In the genomic region with DNA sequence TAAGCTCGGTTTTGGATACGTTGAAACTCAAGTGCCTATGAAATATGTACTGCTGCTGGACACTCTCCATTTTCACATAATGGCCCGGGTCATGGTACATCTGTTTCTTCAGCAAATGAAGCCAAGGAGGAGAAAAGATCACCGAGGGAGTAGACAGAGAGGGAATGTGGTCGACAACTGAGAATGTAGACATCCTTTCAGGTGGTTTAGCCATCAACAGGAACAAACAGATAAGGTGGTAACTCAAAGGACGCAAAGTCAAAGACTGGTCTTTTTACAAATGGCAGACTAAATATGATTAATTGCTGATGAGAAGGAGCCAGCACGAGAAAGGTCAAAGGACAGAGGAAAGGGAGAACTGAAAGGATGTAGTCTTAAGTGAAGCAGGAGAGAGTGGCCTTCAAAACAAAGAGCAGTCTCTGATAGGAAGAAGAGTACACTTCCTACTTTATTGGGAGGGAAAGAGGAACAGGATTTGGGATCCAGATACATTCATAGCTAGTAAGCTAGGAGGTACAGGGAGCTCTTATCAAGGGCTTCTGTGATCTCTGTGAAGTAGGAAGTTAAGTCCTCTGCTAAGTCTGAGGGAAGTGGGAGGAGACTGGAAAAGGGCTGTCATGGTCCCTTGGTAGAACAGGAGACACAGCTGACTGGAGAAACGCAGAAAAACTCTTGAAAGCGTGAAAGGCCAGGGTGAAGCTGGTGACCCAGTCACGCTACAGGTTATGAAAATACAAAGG, we compare ENCODE assay signal across 11 cellular contexts. TPM values are rescaled to one million over a fixed set of nuclear protein-coding genes. Genes with fewer than 3 reads are reported as not detected.
A peak's percentile ranks its signal among the peaks of the same experiment; 100 is the strongest.
DNase-seq lines count a peak whose midpoint lies in the region; ATAC-seq and TF ChIP-seq lines count a peak whose summit lies in the region.
"Had no signal": no experiment of that assay in that cellular context is flagged by ENCODE, and none has a peak within 500 bp of the region (broad histone marks: within the 10 kb centered on the region; RNA-seq: fewer than 3 reads in every experiment).

No MANE protein-coding gene starts in this region.

- peaks cover 0 to 6% (median 0%) of the 10 kb centered on the region in 3 donors for H3K27me3 Mint-ChIP-seq in immature natural killer cell (ENCODE audit: low read depth in 3 of 3)
- no peaks in the 10 kb centered on the region for H3K27me3 Mint-ChIP-seq in HFFc6 (ENCODE audit: insufficient read depth)

- WGBS in suprapubic skin = 85% methylated on average over 10 of the region's 10 CpGs

- no peaks in the 10 kb centered on the region for H3K4me1 ChIP-seq in suprapubic skin

- H3K36me3 ChIP-seq in suprapubic skin = peaks cover 84% of the 10 kb centered on the region

- no peak for TF ChIP-seq EP300 in suprapubic skin (IDR thresholded peaks at IDR 0.05)

- ATAC-seq in GM18861 (IDR thresholded peaks at IDR 0.05; ENCODE audit: unreplicated experiment) = peak; percentile 79
- peak; percentile 71 for ATAC-seq in GM21717 (IDR thresholded peaks at IDR 0.05; ENCODE audit: unreplicated experiment)
- ATAC-seq in HG03520 (IDR thresholded peaks at IDR 0.05; ENCODE audit: unreplicated experiment) = peak; percentile 57

- no peak overlapping the region for H3K4me3 ChIP-seq in suprapubic skin

- H3K27ac Mint-ChIP-seq in immature natural killer cell = peak overlapping the region; percentile 65 to 85 (median 74)
- no peak overlapping the region for H3K27ac Mint-ChIP-seq in HFFc6

- peak overlapping the region in 3 of 5 donors; percentile 8 to 31 (median 28) for H3K4me3 Mint-ChIP-seq in immature natural killer cell
- H3K4me3 Mint-ChIP-seq in HFFc6 = no peak overlapping the region

- H3K27ac ChIP-seq in suprapubic skin = no peak overlapping the region

- TF ChIP-seq CTCF in suprapubic skin (IDR thresholded peaks at IDR 0.05) (no peak), HFFc6 (IDR thresholded peaks at IDR 0.05) (no peak)

- H3K4me1 Mint-ChIP-seq in immature natural killer cell (peaks cover 21 to 22% of the 10 kb centered on the region in 2 donors), HFFc6 (ENCODE audit: low read depth) (peaks cover 7% of the 10 kb centered on the region)

- H3K36me3 Mint-ChIP-seq in immature natural killer cell = peaks cover 21 to 49% (median 35%) of the 10 kb centered on the region in 3 donors
- H3K36me3 Mint-ChIP-seq in HFFc6 (ENCODE audit: low read depth) = peaks cover 14% of the 10 kb centered on the region

- DNase-seq in immature natural killer cell (peak in 1 of 3 donors; percentile 11), suprapubic skin (ENCODE audit: low spot score in 2 of 2) (no peak), HFFc6 (no peak), SHP77 (lab: John Stamatoyannopoulos, UW) (no peak), 8988T (no peak)
- DNase-seq: activated CD4-positive, alpha-beta T cell treated with anti-CD3 and anti-CD28 coated beads, Interleukin-2, amount 50 U/mL, for 48 hours; NCI-H1930 had no signal

- H3K27me3 ChIP-seq in suprapubic skin = no peaks in the 10 kb centered on the region

- H3K9me3 Mint-ChIP-seq in immature natural killer cell = no peaks in the 10 kb centered on the region
- H3K9me3 Mint-ChIP-seq in HFFc6 = no peaks in the 10 kb centered on the region

- no peak for TF ChIP-seq POLR2A in suprapubic skin (IDR thresholded peaks at IDR 0.05)

- H3K9me3 ChIP-seq in suprapubic skin = no peaks in the 10 kb centered on the region

RNA-seq across cellular contexts. Expression of a gene that starts 28.3 kb away (rescaled TPM):
- polyA plus RNA-seq in immature natural killer cell = 10 to 100 TPM; 17.5 to 20.0 (median 18.5) TPM
- 10 to 100 TPM; 26.6 to 58.1 (median 38.8) TPM for total RNA-seq in suprapubic skin
- 10 to 100 TPM; 34.3 to 42.8 (median 36.0) TPM for total RNA-seq in HFFc6 (2021; fragmentation: NEBNext Ultra II Directional; extraction: Animal tissue kit (Norgen Biotek cat#: 25700))

RNA-seq across cellular contexts. Expression of a gene that starts 45.9 kb away (rescaled TPM):
- not detected for polyA plus RNA-seq in immature natural killer cell
- total RNA-seq in suprapubic skin = 1 to 10 TPM in 3 of 4 donors, under 1 TPM in 1; 0.59 to 2.6 (median 1.7) TPM
- not detected for total RNA-seq in HFFc6 (2021; fragmentation: NEBNext Ultra II Directional; extraction: Animal tissue kit (Norgen Biotek cat#: 25700))
- total RNA-seq: lung microvascular endothelial cell had no signal
